ENCODE assay signal across 20 cellular contexts in genomic region chr14:85960781-85961180, GRCh38.
"Had no signal": no experiment of that assay in that cellular context is flagged by ENCODE, and none has a peak within 500 bp of the region (broad histone marks: within the 10 kb centered on the region; RNA-seq: fewer than 3 reads in every experiment).

No MANE protein-coding gene starts in this region.

- DNase-seq: activated B cell treated with CpG ODN at 0.5 μM for 24 hours; activated CD4-positive, alpha-beta T cell treated with anti-CD3 and anti-CD28 coated beads for 1 hour; activated CD4-positive, alpha-beta T cell treated with anti-CD3 and anti-CD28 coated beads, Interleukin-2, amount 10 ng/mL, durations not matched to agents 24 days and 14 days; activated CD4-positive, alpha-beta T cell treated with anti-CD3 and anti-CD28 coated beads, Interleukin-2, amount 50 U/mL, for 48 hours; activated CD8-positive, alpha-beta memory T cell treated with anti-CD3 and anti-CD28 coated beads, Interleukin-2, amount 10 ng/mL, durations not matched to agents 7 days and 5 days; activated gamma-delta T cell; activated naive CD4-positive, alpha-beta T cell treated with anti-CD3 and anti-CD28 coated beads, Interleukin-2, amount 10 ng/mL, durations not matched to agents 7 days and 5 days; activated naive CD8-positive, alpha-beta T cell treated with anti-CD3 and anti-CD28 coated beads for 36 hours; activated T-cell treated with anti-CD3 and anti-CD28 coated beads, Interleukin-2, amount 50 U/mL, for 24 hours; brain microvascular endothelial cell; cerebellar nuclear complex; Karpas-422; NCI-H1048; NCI-H146; NCI-H187 treated with DMSO at 0.1 percent for 48 hours; NCI-H2081 treated with DMSO at 0.1 percent for 48 hours; NCI-H510A treated with DMSO at 0.1 percent for 48 hours; Peyer's patch; Right ventricle myocardium superior had no signal

- ATAC-seq: activated CD8-positive, alpha-beta memory T cell treated with anti-CD3 and anti-CD28 coated beads, Interleukin-2, amount 10 ng/mL, durations not matched to agents 7 days and 5 days; SK-N-SH treated with all-trans-retinoic acid at 6 μM for 48 hours had no signal
